ENCODE assay signal across 8 cellular contexts in the genomic region with DNA sequence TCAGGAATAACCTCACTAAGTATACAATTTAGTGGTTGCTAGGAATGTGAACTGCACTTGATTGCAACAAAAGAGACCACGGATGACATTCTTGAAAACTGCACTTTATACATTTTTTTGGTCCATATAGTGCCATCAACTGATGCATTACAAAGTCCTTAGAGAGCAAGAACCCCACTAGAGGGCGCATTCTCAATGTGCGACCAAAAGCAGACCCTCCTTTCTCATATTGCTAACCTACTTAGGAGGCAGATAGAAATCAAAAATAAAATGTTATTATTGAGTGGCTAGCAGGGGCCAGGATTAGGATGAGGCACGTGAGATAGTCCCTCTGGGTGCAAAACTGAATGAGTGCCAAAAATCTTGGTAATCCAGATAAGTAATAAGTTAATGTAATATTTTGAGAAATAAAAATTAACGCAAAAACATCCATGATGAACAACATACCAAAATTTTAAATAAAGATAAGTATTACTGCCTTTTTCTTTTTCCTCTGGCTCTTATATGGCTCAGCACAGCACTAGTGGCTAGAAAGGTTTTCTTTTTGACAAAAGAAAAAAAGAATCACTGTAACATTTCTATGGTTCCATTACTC.
DNase-seq lines count a peak whose midpoint lies in the region; ATAC-seq, FAIRE-seq and TF ChIP-seq lines count a peak whose summit lies in the region.

No MANE protein-coding gene starts in this region.

- peak; percentile 21 for FAIRE-seq in HepG2 (lab: Jason Lieb, UNC)

- TF ChIP-seq POLR2A in HepG2 (IDR thresholded peaks at IDR 0.05; ENCODE audit: insufficient read depth in 1 of 2, low read depth in 2 of 2, low read length in 2 of 2), result no peak

- DNase-seq in COLO829 (ENCODE audit: low spot score) (peak; percentile 70), GM13976 (ENCODE audit: low spot score) (peak; percentile 60), NCI-H1694 treated with DMSO at 0.1 percent for 48 hours (lab: John Stamatoyannopoulos, UW) (peak; percentile 52), ascending aorta (ENCODE audit: low spot score in 2 of 2) (no peak), HepG2 (ENCODE audit: low spot score) (peak; percentile 32), middle frontal gyrus (ENCODE audit: extremely low spot score, low spot score) (no peak)
- no peak for DNase-seq in activated CD4-positive, CD25-positive, alpha-beta regulatory T cell (lab: John Stamatoyannopoulos, UW)

- no peak overlapping the region for H3K9ac ChIP-seq in HepG2 (ENCODE audit: insufficient read depth, low read depth, low read length)

- H3K27me3 ChIP-seq in ascending aorta, result no peaks in the 10 kb centered on the region
- no peaks in the 10 kb centered on the region for H3K27me3 ChIP-seq in HepG2 (ENCODE audit: control insufficient read depth in 1 of 2, insufficient read depth in 2 of 2, low read length in 2 of 2)

- WGBS in HepG2 (ENCODE audit: low lambda C conversion rate), result 19% methylated on average over 5 of the region's 5 CpGs

- CTCF ChIA-PET in HepG2 (lab: Yijun Ruan, JAX; ENCODE audit: low intra/inter-chr PET ratio, low total read pairs), result interaction anchor here (0.8 kb wide), 1 partner anchor 328 kb away, joined by 4 read pairs; no protein-coding TSS in a partner anchor

- H3K36me3 ChIP-seq in ascending aorta, result no peaks in the 10 kb centered on the region
- H3K36me3 ChIP-seq in HepG2 (replicated peaks in 1 of 2; ENCODE audit: control insufficient read depth in 1 of 2, insufficient read depth in 2 of 2, low read length in 2 of 2), result no peaks in the 10 kb centered on the region

- H3K4me3 ChIP-seq in ascending aorta (no peak overlapping the region), HepG2 (replicated peaks in 1 of 3; ENCODE audit: insufficient read depth in 1 of 3, low read depth in 2 of 3, low read length in 3 of 3) (no peak overlapping the region)

- no peak for TF ChIP-seq EP300 in HepG2 (IDR thresholded peaks at IDR 0.05; ENCODE audit: low read depth in 2 of 2, low read length in 2 of 2)
- TF ChIP-seq EP300 in HepG2 (CRISPR knock-in tag; IDR thresholded peaks at IDR 0.05; ENCODE audit: borderline replicate concordance), result no peak

- in situ Hi-C loops in GM13976 (cut with MboI; ENCODE audit: low sequenced_read_pairs, unreplicated experiment), result no loop called here
- in situ Hi-C loops in HepG2 (cut with HindIII; ENCODE audit: extremely low pct_ligation_motif_present, low pct_unique_long_range_greater_than_20kb), result no loop called here

- TF ChIP-seq CTCF in GM13976 (IDR thresholded peaks at IDR 0.05; ENCODE audit: borderline replicate concordance, control extremely low read depth, extremely low read depth, insufficient read depth, missing control alignments) (peak; percentile 70), ascending aorta (IDR thresholded peaks at IDR 0.05) (peak in 2 of 3 experiments; percentile 25 to 46), HepG2 (CRISPR knock-in tag; IDR thresholded peaks at IDR 0.05) (peak; percentile 55)

- ATAC-seq in HG02840 (IDR thresholded peaks at IDR 0.05; ENCODE audit: low FRiP score, unreplicated experiment) (peak; percentile 60), HepG2 (peak; percentile 86)

- no peak overlapping the region for H2AFZ ChIP-seq in HepG2 (ENCODE audit: low read length)

- H4K20me1 ChIP-seq in HepG2 (ENCODE audit: insufficient read depth, low read length), result no peaks in the 10 kb centered on the region

- no peak overlapping the region for H3K4me2 ChIP-seq in HepG2 (ENCODE audit: low read depth, low read length)

- H3K27ac ChIP-seq in ascending aorta (no peak overlapping the region), HepG2 (ENCODE audit: extremely low read length, insufficient read depth, low read length) (no peak overlapping the region)

- no peaks in the 10 kb centered on the region for H3K9me3 ChIP-seq in ascending aorta
- no peaks in the 10 kb centered on the region for H3K9me3 ChIP-seq in HepG2 (ENCODE audit: low read length)

- H3K79me2 ChIP-seq in HepG2 (ENCODE audit: insufficient read depth, low read length), result no peaks in the 10 kb centered on the region

- TF ChIP-seq RAD21 in HepG2 (CRISPR knock-in tag; IDR thresholded peaks at IDR 0.05), result no peak

- BruUV-seq in HepG2 (replicated peaks; lab: Mats Ljungman, UMichigan), result no TSS peak

- POLR2A ChIA-PET in HepG2 (lab: Yijun Ruan, JAX), result no interaction called here

- intact Hi-C loops in ascending aorta (cut with DNase I) (no loop called here), HepG2 (cut with micrococcal nuclease; ENCODE audit: unreplicated experiment) (loop anchor here (2.0 kb wide), 1 partner anchor 292 kb away; no protein-coding TSS in a partner anchor)

- H3K4me1 ChIP-seq in ascending aorta, result no peaks in the 10 kb centered on the region
- no peaks in the 10 kb centered on the region for H3K4me1 ChIP-seq in HepG2 (ENCODE audit: insufficient read depth, low read length)

TF ChIP-seq in HepG2, 621 proteins besides CTCF, POLR2A, EP300 and RAD21:
- TF ChIP-seq ADNP (CRISPR knock-in tag; IDR thresholded peaks at IDR 0.05) (no peak), STAG1 (CRISPR knock-in tag; IDR thresholded peaks at IDR 0.05) (peak; percentile 18; the same call in 1 of the 2 replicates), SMC3 (IDR thresholded peaks at IDR 0.05; ENCODE audit: low read length) (peak; percentile 9; the same call in 1 of the 2 replicates)
TF ChIP-seq in HepG2: peak in this region for 2.

Comparison
In these comparisons a context has a peak if more than half of its experiments do, and no peak if none do; other contexts are left out.
1. DNase-seq: peak in COLO829 (single experiment), GM13976 (single experiment), NCI-H1694 treated with DMSO at 0.1 percent for 48 hours (single experiment) and HepG2 (single experiment); none in ascending aorta (0 of 2), activated CD4-positive, CD25-positive, alpha-beta regulatory T cell (0 of 4) and middle frontal gyrus (single experiment).
2. Peak in every context shown above with its lines, with median percentiles within 50 percentile points of each other: CTCF ChIP-seq.